7 cellular contexts compared by ENCODE assay signal in the genomic region with DNA sequence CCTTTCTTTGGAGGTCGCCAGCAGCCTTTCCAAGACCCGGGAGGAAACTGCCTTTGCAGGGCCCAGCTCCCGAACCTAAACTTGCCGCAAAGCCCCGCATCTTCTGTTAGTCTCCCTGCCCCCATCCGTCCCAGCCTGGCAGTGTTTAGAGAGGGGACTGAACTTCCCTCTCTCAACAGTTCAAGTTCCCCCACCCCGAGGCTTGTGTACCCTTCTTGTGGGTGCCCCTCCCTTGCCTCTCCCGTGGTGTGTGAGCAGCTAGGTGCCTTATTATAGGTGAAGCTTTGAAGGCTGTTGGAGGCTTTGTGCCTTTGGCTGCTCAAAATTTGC. TPM values are rescaled to one million over a fixed set of nuclear protein-coding genes. Genes with fewer than 3 reads are reported as not detected.
A peak's percentile ranks its signal among the peaks of the same experiment; 100 is the strongest.
DNase-seq lines count a peak whose midpoint lies in the region; ATAC-seq and TF ChIP-seq lines count a peak whose summit lies in the region.

No MANE protein-coding gene starts in this region.

- POLR2A ChIA-PET in WTC11 (lab: Charles Lee) = interaction anchor here (1.0 kb wide), 1 partner anchor 184 kb away, joined by 3 read pairs; no protein-coding TSS in a partner anchor

- H3K4me3 ChIP-seq in HFF-Myc (replicated peaks; ENCODE audit: low read depth, low read length) = peak overlapping the region; percentile 47
- peak overlapping the region; percentile 52 to 86 (median 62) for H3K4me3 ChIP-seq in esophagus squamous epithelium
- H3K4me3 ChIP-seq in psoas muscle = peak overlapping the region; percentile 72

- H3K27ac ChIP-seq in esophagus squamous epithelium (peak overlapping the region; percentile 79 to 92 (median 86)), psoas muscle (peak overlapping the region; percentile 62)

- H3K9me3 ChIP-seq in esophagus squamous epithelium = no peaks in the 10 kb centered on the region
- H3K9me3 ChIP-seq in psoas muscle = no peaks in the 10 kb centered on the region

- peak overlapping the region; percentile 75 for H3K4me3 Mint-ChIP-seq in WTC11

- DNase-seq in HFF-Myc (ENCODE audit: extremely low read depth, low read depth) (no peak), WTC11 (ENCODE audit: low spot score) (no peak), esophagus squamous epithelium (lab: John Stamatoyannopoulos, UW) (peak; percentile 13), psoas muscle (no peak), A172 (ENCODE audit: low spot score) (no peak)

- peaks cover 35% of the 10 kb centered on the region for H3K27me3 Mint-ChIP-seq in WTC11 (ENCODE audit: low read depth)

- H3K4me1 Mint-ChIP-seq in WTC11 = peaks cover 35% of the 10 kb centered on the region

- H3K36me3 Mint-ChIP-seq in WTC11 = peaks cover 13% of the 10 kb centered on the region

- H3K27me3 ChIP-seq in esophagus squamous epithelium = peaks cover 0 to 53% (median 0%) of the 10 kb centered on the region in 4 donors
- peaks cover 0 to 44% (median 18%) of the 10 kb centered on the region in 3 donors for H3K27me3 ChIP-seq in psoas muscle (ENCODE audit: insufficient read depth in 3 of 3, low read length in 2 of 3)

- ATAC-seq in WTC11 (no peak), psoas muscle (no peak), GM19351 (IDR thresholded peaks at IDR 0.05; ENCODE audit: unreplicated experiment) (no peak), HG03175 (IDR thresholded peaks at IDR 0.05; ENCODE audit: unreplicated experiment) (no peak)

- H3K9me3 Mint-ChIP-seq in WTC11 = no peaks in the 10 kb centered on the region

- H3K27ac Mint-ChIP-seq in WTC11 = 0 out of 2 replicates have a peak overlapping the region, but pooled peaks have one; percentile 45

- intact Hi-C loops in esophagus squamous epithelium (cut with DNase I) = no loop called here
- intact Hi-C loops in psoas muscle (cut with DNase I) = loop anchor here in 1 of 2 donors (10.0 kb wide), 2 partner anchors 112 to 182 kb away; no protein-coding TSS in a partner anchor

- H3K36me3 ChIP-seq in esophagus squamous epithelium = peaks cover 0 to 12% (median 0%) of the 10 kb centered on the region in 3 donors
- H3K36me3 ChIP-seq in psoas muscle (ENCODE audit: insufficient read depth in 1 of 2, low read depth in 1 of 2) = no peaks in the 10 kb centered on the region

- no peak for TF ChIP-seq CTCF in HFF-Myc (IDR thresholded peaks at IDR 0.05; ENCODE audit: low read depth, low read length, missing control alignments)
- TF ChIP-seq CTCF in WTC11 (IDR thresholded peaks at IDR 0.05) = no peak
- no peak for TF ChIP-seq CTCF in esophagus squamous epithelium (IDR thresholded peaks at IDR 0.05)
- no peak for TF ChIP-seq CTCF in psoas muscle (IDR thresholded peaks at IDR 0.05)

- CTCF ChIA-PET in WTC11 (lab: Charles Lee) = interaction anchor here (0.6 to 2.4 kb wide), 6 partner anchors 25 to 479 kb away, joined by 3 to 18 read pairs (median 8); a partner anchor contains a TSS

- TF ChIP-seq POLR2A in esophagus squamous epithelium (IDR thresholded peaks at IDR 0.05) = no peak

- 0% methylated on average over 7 to 8 of the region's 8 CpGs for WGBS in esophagus squamous epithelium, 2 donors
- WGBS in psoas muscle, 3 donors = 4 to 11% (median 6%) methylated on average over 7 to 8 of the region's 8 CpGs

- peaks cover 6 to 78% (median 26%) of the 10 kb centered on the region in 3 donors for H3K4me1 ChIP-seq in esophagus squamous epithelium
- H3K4me1 ChIP-seq in psoas muscle = peaks cover 8% of the 10 kb centered on the region

TF ChIP-seq in WTC11, 78 proteins besides CTCF, POLR2A, EP300 and RAD21:
- TF ChIP-seq CBFB (CRISPR knock-in tag; IDR thresholded peaks at IDR 0.05; ENCODE audit: low read depth) (no peak), CREB1 (CRISPR knock-in tag; IDR thresholded peaks at IDR 0.05) (no peak), TEAD4 (CRISPR knock-in tag; IDR thresholded peaks at IDR 0.05) (no peak), PRRX2 (CRISPR knock-in tag; IDR thresholded peaks at IDR 0.05) (no peak), SP1 (CRISPR knock-in tag; conservative IDR thresholded peaks at IDR 0.05) (no peak), ESRRA (CRISPR knock-in tag; IDR thresholded peaks at IDR 0.05; ENCODE audit: borderline replicate concordance) (no peak), ZNF671 (CRISPR knock-in tag; IDR thresholded peaks at IDR 0.05) (no peak)
- TF ChIP-seq, protein P1, sequence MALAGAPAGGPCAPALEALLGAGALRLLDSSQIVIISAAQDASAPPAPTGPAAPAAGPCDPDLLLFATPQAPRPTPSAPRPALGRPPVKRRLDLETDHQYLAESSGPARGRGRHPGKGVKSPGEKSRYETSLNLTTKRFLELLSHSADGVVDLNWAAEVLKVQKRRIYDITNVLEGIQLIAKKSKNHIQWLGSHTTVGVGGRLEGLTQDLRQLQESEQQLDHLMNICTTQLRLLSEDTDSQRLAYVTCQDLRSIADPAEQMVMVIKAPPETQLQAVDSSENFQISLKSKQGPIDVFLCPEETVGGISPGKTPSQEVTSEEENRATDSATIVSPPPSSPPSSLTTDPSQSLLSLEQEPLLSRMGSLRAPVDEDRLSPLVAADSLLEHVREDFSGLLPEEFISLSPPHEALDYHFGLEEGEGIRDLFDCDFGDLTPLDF (CRISPR knock-in tag; IDR thresholded peaks at IDR 0.05) = no peak
- TF ChIP-seq, protein P2, sequence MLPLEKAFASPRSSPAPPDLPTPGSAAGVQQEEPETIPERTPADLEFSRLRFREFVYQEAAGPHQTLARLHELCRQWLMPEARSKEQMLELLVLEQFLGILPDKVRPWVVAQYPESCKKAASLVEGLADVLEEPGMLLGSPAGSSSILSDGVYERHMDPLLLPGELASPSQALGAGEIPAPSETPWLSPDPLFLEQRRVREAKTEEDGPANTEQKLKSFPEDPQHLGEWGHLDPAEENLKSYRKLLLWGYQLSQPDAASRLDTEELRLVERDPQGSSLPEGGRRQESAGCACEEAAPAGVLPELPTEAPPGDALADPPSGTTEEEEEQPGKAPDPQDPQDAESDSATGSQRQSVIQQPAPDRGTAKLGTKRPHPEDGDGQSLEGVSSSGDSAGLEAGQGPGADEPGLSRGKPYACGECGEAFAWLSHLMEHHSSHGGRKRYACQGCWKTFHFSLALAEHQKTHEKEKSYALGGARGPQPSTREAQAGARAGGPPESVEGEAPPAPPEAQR (CRISPR knock-in tag; IDR thresholded peaks at IDR 0.05) = no peak

RNA-seq across cellular contexts. Expression of a gene that starts 1.4 kb away (rescaled TPM):
- 30.8 to 47.3 TPM (median 34.7 TPM) in 3 replicates for total RNA-seq in WTC11 (2021)
- 10 to 100 TPM in 3 of 4 donors, 1 to 10 TPM in 1; 2.4 to 22.7 (median 17.6) TPM for total RNA-seq in esophagus squamous epithelium
- 10 to 100 TPM; 11.1 to 15.5 (median 14.2) TPM for total RNA-seq in psoas muscle
- polyA plus RNA-seq in psoas muscle = 10 to 100 TPM in 1 of 3 donors, 1 to 10 TPM in 2; 6.5 to 10.5 (median 9.7) TPM
- total RNA-seq in A172 (2014; rRNA removed; shearing (Covaris generic)) = 87.4 and 182 TPM in 2 replicates
